Comparison of ENCODE assay signal across 20 cellular contexts in genomic region chr15:99635145-99635544, GRCh38.
A peak's percentile ranks its signal among the peaks of the same experiment; 100 is the strongest.
DNase-seq lines count a peak whose midpoint lies in the region; ATAC-seq, FAIRE-seq and TF ChIP-seq lines count a peak whose summit lies in the region.
"Had no signal": no experiment of that assay in that cellular context is flagged by ENCODE, and none has a peak within 500 bp of the region (broad histone marks: within the 10 kb centered on the region; RNA-seq: fewer than 3 reads in every experiment).

No MANE protein-coding gene starts in this region.

- H3K4me2 ChIP-seq in PC-9, result 0 out of 2 replicates have a peak overlapping the region, but pooled peaks have one; percentile 4

- H4K20me1 ChIP-seq in PC-9 (ENCODE audit: insufficient read depth), result no peaks in the 10 kb centered on the region

- ATAC-seq in left lung, result peak; percentile 74
- ATAC-seq: HCT116 had no signal

- peaks cover 9% of the 10 kb centered on the region; the same call in 1 of the 2 replicates for H3K79me2 ChIP-seq in PC-9 (ENCODE audit: low read depth)

- H3K4me1 Mint-ChIP-seq in IgD-negative memory B cell (peaks cover 20 to 48% (median 43%) of the 10 kb centered on the region in 3 donors), type B pancreatic cell (ENCODE audit: unreplicated experiment) (peaks cover 9% of the 10 kb centered on the region)

- peaks cover 17% of the 10 kb centered on the region for H3F3A ChIP-seq in PC-9 (ENCODE audit: insufficient read depth, low read depth)

- intact Hi-C loops in PC-9 (cut with micrococcal nuclease; ENCODE audit: unreplicated experiment) (loop anchor here (2.0 kb wide), 1 partner anchor 68 kb away; no protein-coding TSS in a partner anchor), left lung (cut with DNase I) (no loop called here)

- peaks cover 12% of the 10 kb centered on the region for H3K36me3 Mint-ChIP-seq in IgD-negative memory B cell
- H3K36me3 Mint-ChIP-seq in type B pancreatic cell, result peaks cover 40% of the 10 kb centered on the region

- peak overlapping the region; percentile 53 for H3K27ac ChIP-seq in PC-9
- H3K27ac ChIP-seq in left lung, result peak overlapping the region in 1 of 2 donors; percentile 1
- H3K27ac ChIP-seq: HL-60 had no signal

- no peak for TF ChIP-seq CTCF in PC-9 (conservative IDR thresholded peaks at IDR 0.05)
- TF ChIP-seq CTCF in left lung (IDR thresholded peaks at IDR 0.05), result no peak
- TF ChIP-seq CTCF in type B pancreatic cell (conservative IDR thresholded peaks at IDR 0.05), result no peak
- TF ChIP-seq CTCF in D721Med (IDR thresholded peaks at IDR 0.05; ENCODE audit: insufficient read depth, missing control alignments), result no peak

- H3K4me3 ChIP-seq in PC-9, result no peak overlapping the region
- H3K4me3 ChIP-seq in left lung, result no peak overlapping the region

- no peak for DNase-seq in PC-9
- DNase-seq in left lung, result no peak
- DNase-seq in type B pancreatic cell (ENCODE audit: extremely low spot score, unreplicated experiment), result no peak
- DNase-seq in D721Med (ENCODE audit: insufficient read length, low spot score), result no peak
- DNase-seq in CD1c-positive myeloid dendritic cell (ENCODE audit: extremely low spot score), result no peak
- DNase-seq in NCI-H2196 (lab: John Stamatoyannopoulos, UW; ENCODE audit: unreplicated experiment), result no peak
- DNase-seq: ACHN; BE2C; C1 segment of cervical spinal cord; Caco-2; CD4-positive, alpha-beta T cell; DMS153; DMS79; GDM1; GOT3; H7; HFFc6 had no signal

- peaks cover 27% of the 10 kb centered on the region for H3K9me3 ChIP-seq in PC-9 (ENCODE audit: insufficient read depth, low read depth)
- H3K9me3 ChIP-seq in left lung, result peaks cover 0 to 6% of the 10 kb centered on the region in 2 donors
- H3K9me3 ChIP-seq: BE2C, Caco-2 had no signal

- no peak for FAIRE-seq in D721Med (lab: Jason Lieb, UNC)

- H3K36me3 ChIP-seq in PC-9 (ENCODE audit: low read depth) (peaks cover 28% of the 10 kb centered on the region), left lung (peaks cover 0 to 20% of the 10 kb centered on the region in 2 donors)

- peaks cover 0 to 2% (median 0%) of the 10 kb centered on the region in 3 donors for H3K9me3 Mint-ChIP-seq in IgD-negative memory B cell
- H3K9me3 Mint-ChIP-seq in type B pancreatic cell, result peaks cover 5% of the 10 kb centered on the region

- H3K27ac Mint-ChIP-seq in IgD-negative memory B cell (peak overlapping the region in 2 of 3 donors; percentile 37 to 67), type B pancreatic cell (peak overlapping the region; percentile 29)
- H3K27ac Mint-ChIP-seq: CD4-positive, alpha-beta T cell; HFFc6 had no signal

- H3K27me3 Mint-ChIP-seq in IgD-negative memory B cell, result no peaks in the 10 kb centered on the region
- no peaks in the 10 kb centered on the region for H3K27me3 Mint-ChIP-seq in type B pancreatic cell
- H3K27me3 Mint-ChIP-seq: CD4-positive, alpha-beta T cell had no signal

- H3K4me1 ChIP-seq in PC-9 (replicated peaks; ENCODE audit: insufficient read depth) (peaks cover 22% of the 10 kb centered on the region), left lung (peaks cover 6 to 32% of the 10 kb centered on the region in 2 donors)
- H3K4me1 ChIP-seq: BE2C, Caco-2 had no signal

- H3K4me3 Mint-ChIP-seq in IgD-negative memory B cell, result no peak overlapping the region
- no peak overlapping the region for H3K4me3 Mint-ChIP-seq in type B pancreatic cell
- H3K4me3 Mint-ChIP-seq: CD4-positive, alpha-beta T cell; HFFc6 had no signal

- no peaks in the 10 kb centered on the region for H3K9me2 ChIP-seq in PC-9 (ENCODE audit: insufficient read depth)

- CTCF ChIA-PET in PC-9 (lab: Charles Lee), result no interaction called here

- BruUV-seq in PC-9 (replicated peaks; lab: Mats Ljungman, UMichigan), result no TSS peak

- H3K27me3 ChIP-seq in PC-9 (ENCODE audit: insufficient read depth, low read depth), result no peaks in the 10 kb centered on the region
- H3K27me3 ChIP-seq in left lung, result no peaks in the 10 kb centered on the region
- H3K27me3 ChIP-seq: BE2C had no signal

- POLR2A ChIA-PET in PC-9 (lab: Charles Lee; ENCODE audit: unreplicated experiment), result interaction anchor here (0.6 kb wide), 1 partner anchor 218 kb away, joined by 11 read pairs; no protein-coding TSS in a partner anchor

- H2AFZ ChIP-seq in PC-9, result no peak overlapping the region
